Comparison of ENCODE assay signal across 22 cellular contexts in genomic region chr19:19257137-19257536, GRCh38. TPM values are rescaled to one million over a fixed set of nuclear protein-coding genes. Genes with fewer than 3 reads are reported as not detected.
"Had no signal": no experiment of that assay in that cellular context is flagged by ENCODE, and none has a peak within 500 bp of the region (broad histone marks: within the 10 kb centered on the region; RNA-seq: fewer than 3 reads in every experiment).

No MANE protein-coding gene starts in this region.

- ATAC-seq: activated T-cell treated with anti-CD3 and anti-CD28 coated beads, Interleukin-2, amount 50 U/mL, for 72 hours; effector memory CD8-positive, alpha-beta T cell; gastrocnemius medialis; natural killer cell; psoas muscle; stimulated activated naive CD8-positive, alpha-beta T cell treated with anti-CD3 and anti-CD28 coated beads, Interleukin-15, Interleukin-2, amounts not matched to agents 100 U/mL and 50 U/mL, for 24 hours; upper lobe of right lung had no signal

- H3K27ac ChIP-seq: colonic mucosa, dorsolateral prefrontal cortex, esophagus squamous epithelium, gastrocnemius medialis, neutrophil, ovary, psoas muscle, right atrium auricular region, upper lobe of right lung had no signal

- H3K9me3 ChIP-seq: colonic mucosa, gastrocnemius medialis, neutrophil, ovary, upper lobe of right lung had no signal

- H3K4me3 ChIP-seq: colonic mucosa, dorsolateral prefrontal cortex, esophagus squamous epithelium, gastrocnemius medialis, ovary, psoas muscle, right atrium auricular region, upper lobe of right lung had no signal

- H3K4me1 ChIP-seq: colonic mucosa, gastrocnemius medialis, psoas muscle, upper lobe of right lung had no signal

- DNase-seq: activated CD4-positive, alpha-beta memory T cell treated with anti-CD3 and anti-CD28 coated beads for 36 hours; activated CD4-positive, alpha-beta T cell treated with anti-CD3 and anti-CD28 coated beads for 4 hours; activated CD4-positive, CD25-positive, alpha-beta regulatory T cell; activated effector memory CD4-positive, alpha-beta T cell treated with Interleukin-2 at 50 U/mL for 16 hours; activated naive CD4-positive, alpha-beta T cell treated with anti-CD3 and anti-CD28 coated beads, Interleukin-2, amount 10 ng/mL, durations not matched to agents 7 days and 5 days; activated T-cell treated with anti-CD3 and anti-CD28 coated beads, Interleukin-2, amount 50 U/mL, for 72 hours; colonic mucosa; dorsolateral prefrontal cortex; effector memory CD8-positive, alpha-beta T cell; esophagus squamous epithelium; gastrocnemius medialis; hippocampal formation; midbrain; natural killer cell; ovary; psoas muscle; stimulated activated CD4-positive, alpha-beta T cell treated with anti-CD3 and anti-CD28 coated beads, Interleukin-4, amount 100 ng/mL, for 4 hours; stimulated activated naive CD8-positive, alpha-beta T cell treated with anti-CD3 and anti-CD28 coated beads, Interleukin-15, Interleukin-2, amounts not matched to agents 100 U/mL and 50 U/mL, for 24 hours; T1000; upper lobe of right lung had no signal

RNA-seq across cellular contexts. Expression of gene NCAN, which starts 45.4 kb away (rescaled TPM):
- polyA plus RNA-seq: ovary had no signal
